ENCODE assay signal across 9 cellular contexts in the genomic region with DNA sequence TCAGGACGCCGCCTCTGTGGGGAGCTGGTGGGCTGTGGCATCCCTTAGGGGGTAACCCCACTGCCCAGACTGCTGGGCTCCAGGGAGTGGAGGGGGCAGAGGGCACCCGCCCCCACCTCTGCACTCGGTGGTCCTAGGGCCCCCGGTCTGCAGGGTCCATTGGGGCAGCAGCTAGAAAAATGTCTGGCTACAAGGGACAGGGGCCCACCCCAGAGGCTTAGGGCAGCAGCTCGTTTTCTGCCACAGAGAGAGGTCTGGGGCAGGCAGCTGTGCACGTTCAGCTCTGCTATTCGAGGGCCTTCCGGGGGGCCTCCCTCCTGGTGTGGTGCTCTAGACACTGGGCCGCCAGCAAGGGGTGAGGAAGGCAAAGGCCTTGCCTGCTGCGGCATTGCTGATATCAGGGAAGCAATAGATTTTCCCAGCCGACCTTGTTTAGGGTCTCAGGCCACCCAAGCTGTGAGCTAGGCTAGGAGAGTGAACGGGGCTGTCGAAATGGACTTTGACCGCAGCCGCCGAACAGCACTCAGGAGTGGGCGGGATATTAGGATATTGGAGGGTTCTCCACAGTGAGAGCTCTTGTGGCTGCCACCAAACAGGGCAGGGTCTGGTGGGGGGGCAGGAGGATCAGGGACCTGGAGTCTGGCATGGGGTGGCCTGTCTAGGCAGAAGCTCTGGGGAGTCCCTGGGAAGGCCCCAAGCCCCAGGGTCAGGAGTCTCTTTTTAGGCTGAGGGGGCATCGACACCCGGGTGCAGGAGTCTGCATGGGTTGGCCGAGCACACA.
DNase-seq lines count a peak whose midpoint lies in the region; ATAC-seq and TF ChIP-seq lines count a peak whose summit lies in the region.
"Had no signal": no experiment of that assay in that cellular context is flagged by ENCODE, and none has a peak within 500 bp of the region (broad histone marks: within the 10 kb centered on the region; RNA-seq: fewer than 3 reads in every experiment).

No MANE protein-coding gene starts in this region.

- H3K9me2 ChIP-seq in GM23248 (ENCODE audit: insufficient read depth): no peaks in the 10 kb centered on the region

- H3K9me1 ChIP-seq in IMR-90 (ENCODE audit: insufficient read depth, low read length): no peaks in the 10 kb centered on the region

- no peak overlapping the region for H4K91ac ChIP-seq in IMR-90 (ENCODE audit: insufficient read depth, low read depth, low read length)

- TF ChIP-seq CTCF in IMR-90 (conservative IDR thresholded peaks at IDR 0.05; ENCODE audit: low read depth, low read length): no peak
- TF ChIP-seq CTCF in chondrocyte (IDR thresholded peaks at IDR 0.05): no peak

- H2BK15ac ChIP-seq in IMR-90 (ENCODE audit: low read depth, low read length): no peak overlapping the region

- CTCF ChIA-PET in IMR-90 (lab: Yijun Ruan, JAX) (no interaction called here), HEK293T (lab: Yijun Ruan, JAX) (no interaction called here)

- WGBS in IMR-90 (ENCODE audit: extremely low coverage in 2 of 2, insufficient read length in 1 of 2), 2 experiments: 50% methylated on average over 5 of the region's 21 CpGs; no CpG with 5 or more reads in 1 of the 2 experiments
- 64 to 74% methylated on average over 21 of the region's 21 CpGs for WGBS in GM23248 (ENCODE audit: low coverage in 1 of 2, low lambda C conversion rate in 2 of 2, missing lambda C conversion rate in 2 of 2), 2 experiments

- no peaks in the 10 kb centered on the region for H3K36me3 Mint-ChIP-seq in chondrocyte (ENCODE audit: low read depth)

- no peaks in the 10 kb centered on the region for H3F3A ChIP-seq in GM23248 (ENCODE audit: insufficient read depth)

- H4K20me1 ChIP-seq in IMR-90 (ENCODE audit: insufficient read depth, low read length) (no peaks in the 10 kb centered on the region), GM23248 (ENCODE audit: insufficient read depth) (no peaks in the 10 kb centered on the region)

- peak overlapping the region; percentile 7 for H2AFZ ChIP-seq in IMR-90 (replicated peaks; ENCODE audit: low read length, poor library complexity)
- no peak overlapping the region for H2AFZ ChIP-seq in GM23248

- no peak overlapping the region for H2AK5ac ChIP-seq in IMR-90 (ENCODE audit: low read depth, low read length)

- no peaks in the 10 kb centered on the region for H3K27me3 Mint-ChIP-seq in chondrocyte (ENCODE audit: low read depth)

- H2BK20ac ChIP-seq in IMR-90 (ENCODE audit: low read depth, low read length): no peak overlapping the region

- H3K9me3 ChIP-seq in IMR-90 (ENCODE audit: control insufficient read depth, insufficient read depth, low read length) (no peaks in the 10 kb centered on the region), GM23248 (ENCODE audit: low read depth) (no peaks in the 10 kb centered on the region)

- no peak overlapping the region for H3K4ac ChIP-seq in IMR-90 (ENCODE audit: low read depth, low read length)

- peaks cover 7% of the 10 kb centered on the region; the same call in 1 of the 2 replicates for H3K27me3 ChIP-seq in IMR-90 (ENCODE audit: control insufficient read depth, insufficient read depth, low read length)
- H3K27me3 ChIP-seq in GM23248 (replicated peaks; ENCODE audit: insufficient read depth): no peaks in the 10 kb centered on the region

- no peak overlapping the region for H2BK5ac ChIP-seq in IMR-90 (ENCODE audit: low read depth, low read length, poor library complexity, severe bottlenecking)

- H3K4me2 ChIP-seq in IMR-90 (ENCODE audit: low read depth, low read length) (no peak overlapping the region), GM23248 (ENCODE audit: unreplicated experiment) (no peak overlapping the region)

- no peaks in the 10 kb centered on the region for H3K79me2 ChIP-seq in GM23248 (ENCODE audit: insufficient read depth)

- intact Hi-C loops in IMR-90 (cut with micrococcal nuclease): no loop called here
- intact Hi-C loops in posterior vena cava (cut with DNase I): no loop called here

- H3K9ac ChIP-seq in IMR-90 (ENCODE audit: low read depth, low read length) (no peak overlapping the region), GM23248 (no peak overlapping the region)

- dilution Hi-C loops in IMR-90 (cut with HindIII; ENCODE audit: low sequenced_read_pairs, unreplicated experiment): no loop called here

- H3K79me1 ChIP-seq in IMR-90 (ENCODE audit: low read depth in 1 of 2, low read length in 2 of 2): no peaks in the 10 kb centered on the region

- H3K18ac ChIP-seq in IMR-90 (ENCODE audit: low read depth, low read length): no peak overlapping the region

- H3K9me3 Mint-ChIP-seq in chondrocyte (ENCODE audit: low read depth): no peaks in the 10 kb centered on the region

- H3K56ac ChIP-seq in IMR-90 (ENCODE audit: extremely low read depth, insufficient read depth, low read length): no peak overlapping the region

- peak overlapping the region; percentile 22 for H2AK9ac ChIP-seq in IMR-90 (replicated peaks; ENCODE audit: low read depth, low read length, poor library complexity)

- in situ Hi-C loops in IMR-90 (cut with MboI; ENCODE audit: low sequenced_read_pairs): no loop called here
- in situ Hi-C loops in GM23248 (cut with MboI): no loop called here

- H3K27ac ChIP-seq in IMR-90 (ENCODE audit: insufficient read depth, low read length) (no peak overlapping the region), GM23248 (no peak overlapping the region)

- no peak overlapping the region for H4K5ac ChIP-seq in IMR-90 (ENCODE audit: low read depth, low read length)

- no peaks in the 10 kb centered on the region for H3K4me1 ChIP-seq in IMR-90 (ENCODE audit: control insufficient read depth, insufficient read depth, low read length)
- H3K4me1 ChIP-seq in GM23248 (ENCODE audit: insufficient read depth): no peaks in the 10 kb centered on the region

- POLR2A ChIA-PET in IMR-90 (lab: Charles Lee; ENCODE audit: unreplicated experiment): no interaction called here
- POLR2A ChIA-PET in HEK293T (lab: Yijun Ruan, JAX): no interaction called here

- H3K27ac Mint-ChIP-seq in chondrocyte (ENCODE audit: unreplicated experiment): no peak overlapping the region

- peaks cover 3% of the 10 kb centered on the region for H3K4me1 Mint-ChIP-seq in chondrocyte (ENCODE audit: low read depth)

- no peak for TF ChIP-seq RAD21 in IMR-90 (IDR thresholded peaks at IDR 0.05; ENCODE audit: low read length)

- no peak for TF ChIP-seq POLR2A in IMR-90 (IDR thresholded peaks at IDR 0.05; ENCODE audit: low read depth, low read length)

- H2BK120ac ChIP-seq in IMR-90 (ENCODE audit: low read depth, low read length): no peak overlapping the region

- H3K4me3 Mint-ChIP-seq in chondrocyte (ENCODE audit: unreplicated experiment): no peak overlapping the region

- H3K23ac ChIP-seq in IMR-90 (ENCODE audit: low read depth, low read length): no peak overlapping the region

- H3K36me3 ChIP-seq in IMR-90 (ENCODE audit: control insufficient read depth, insufficient read depth, low read length): no peaks in the 10 kb centered on the region
- no peaks in the 10 kb centered on the region for H3K36me3 ChIP-seq in GM23248 (ENCODE audit: low read depth)

- ATAC-seq in GM18907 (IDR thresholded peaks at IDR 0.05; ENCODE audit: unreplicated experiment) (peak; percentile 2), IMR-90 (ENCODE audit: low read depth) (no peak)
- no peak for ATAC-seq in activated CD4-positive, CD25-positive, alpha-beta regulatory T cell treated with anti-CD3 and anti-CD28 coated beads, Interleukin-2, amount 50 U/mL, for 24 hours

- no peak overlapping the region for H3K14ac ChIP-seq in IMR-90 (replicated peaks; ENCODE audit: low read depth, low read length)

- no TSS peak for BruUV-seq in IMR-90 (replicated peaks; lab: Mats Ljungman, UMichigan)

- no peak overlapping the region for H4K8ac ChIP-seq in IMR-90 (ENCODE audit: low read depth in 2 of 2, low read length in 2 of 2)

- DNase-seq in IMR-90 (no peak), chondrocyte (ENCODE audit: low spot score) (peak; percentile 81), posterior vena cava (ENCODE audit: low spot score) (peak; percentile 70), NCI-H2029 treated with DMSO at 0.1 percent for 48 hours (lab: John Stamatoyannopoulos, UW) (no peak), HEK293T (ENCODE audit: extremely low spot score) (no peak), GM23248 (no peak)
- DNase-seq: NCI-H1048 had no signal

- H3K4me3 ChIP-seq in IMR-90 (ENCODE audit: insufficient read depth, low read depth, low read length) (no peak overlapping the region), GM23248 (no peak overlapping the region)

TF ChIP-seq in IMR-90, 13 proteins besides CTCF, POLR2A, EP300 and RAD21 (continues in another document):
- TF ChIP-seq, protein P1, sequence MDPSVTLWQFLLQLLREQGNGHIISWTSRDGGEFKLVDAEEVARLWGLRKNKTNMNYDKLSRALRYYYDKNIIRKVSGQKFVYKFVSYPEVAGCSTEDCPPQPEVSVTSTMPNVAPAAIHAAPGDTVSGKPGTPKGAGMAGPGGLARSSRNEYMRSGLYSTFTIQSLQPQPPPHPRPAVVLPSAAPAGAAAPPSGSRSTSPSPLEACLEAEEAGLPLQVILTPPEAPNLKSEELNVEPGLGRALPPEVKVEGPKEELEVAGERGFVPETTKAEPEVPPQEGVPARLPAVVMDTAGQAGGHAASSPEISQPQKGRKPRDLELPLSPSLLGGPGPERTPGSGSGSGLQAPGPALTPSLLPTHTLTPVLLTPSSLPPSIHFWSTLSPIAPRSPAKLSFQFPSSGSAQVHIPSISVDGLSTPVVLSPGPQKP (IDR thresholded peaks at IDR 0.05; ENCODE audit: borderline replicate concordance, low read depth, low read length): no peak
- TF ChIP-seq MAFK (IDR thresholded peaks at IDR 0.05; ENCODE audit: low read depth, low read length): no peak
- no peak for TF ChIP-seq RCOR1 (IDR thresholded peaks at IDR 0.05; ENCODE audit: insufficient replicate concordance, low read length)
- no peak for TF ChIP-seq BHLHE40 (IDR thresholded peaks at IDR 0.05; ENCODE audit: low read depth, low read length)
- no peak for TF ChIP-seq MAZ (IDR thresholded peaks at IDR 0.05; ENCODE audit: borderline replicate concordance, low read depth, low read length)

TF ChIP-seq in HEK293T, 16 proteins besides CTCF, POLR2A, EP300 and RAD21 (continues in another document):
- TF ChIP-seq FOXA1 (IDR thresholded peaks at IDR 0.05): no peak
- no peak for TF ChIP-seq TARDBP (IDR thresholded peaks at IDR 0.05)
- no peak for TF ChIP-seq ELF4 (IDR thresholded peaks at IDR 0.05)
- TF ChIP-seq CTBP1 (IDR thresholded peaks at IDR 0.05; ENCODE audit: borderline replicate concordance): no peak
- no peak for TF ChIP-seq FOXM1 (IDR thresholded peaks at IDR 0.05; ENCODE audit: borderline replicate concordance)
- no peak for TF ChIP-seq L3MBTL2 (conservative IDR thresholded peaks at IDR 0.05)
- no peak for TF ChIP-seq SUZ12 (IDR thresholded peaks at IDR 0.05)
- TF ChIP-seq BHLHE40 (IDR thresholded peaks at IDR 0.05; ENCODE audit: borderline replicate concordance): no peak
- TF ChIP-seq FOXK2 (IDR thresholded peaks at IDR 0.05): no peak
- no peak for TF ChIP-seq LEF1 (IDR thresholded peaks at IDR 0.05; ENCODE audit: borderline replicate concordance)
- TF ChIP-seq ZNF384 (IDR thresholded peaks at IDR 0.05): no peak
- TF ChIP-seq SP1 (IDR thresholded peaks at IDR 0.05): no peak
- TF ChIP-seq ARNT (IDR thresholded peaks at IDR 0.05): no peak
- TF ChIP-seq HDGF (IDR thresholded peaks at IDR 0.05; ENCODE audit: borderline replicate concordance): no peak
- no peak for TF ChIP-seq NFRKB (IDR thresholded peaks at IDR 0.05)

Comparison
In these comparisons a context has a peak if more than half of its experiments do, and no peak if none do; other contexts are left out.
1. DNase-seq: peak in chondrocyte (single experiment) and posterior vena cava (single experiment); none in IMR-90 (single experiment), NCI-H2029 treated with DMSO at 0.1 percent for 48 hours (single experiment), HEK293T (single experiment) and GM23248 (single experiment).